Comparison of ENCODE assay signal across 9 cellular contexts in the genomic region with DNA sequence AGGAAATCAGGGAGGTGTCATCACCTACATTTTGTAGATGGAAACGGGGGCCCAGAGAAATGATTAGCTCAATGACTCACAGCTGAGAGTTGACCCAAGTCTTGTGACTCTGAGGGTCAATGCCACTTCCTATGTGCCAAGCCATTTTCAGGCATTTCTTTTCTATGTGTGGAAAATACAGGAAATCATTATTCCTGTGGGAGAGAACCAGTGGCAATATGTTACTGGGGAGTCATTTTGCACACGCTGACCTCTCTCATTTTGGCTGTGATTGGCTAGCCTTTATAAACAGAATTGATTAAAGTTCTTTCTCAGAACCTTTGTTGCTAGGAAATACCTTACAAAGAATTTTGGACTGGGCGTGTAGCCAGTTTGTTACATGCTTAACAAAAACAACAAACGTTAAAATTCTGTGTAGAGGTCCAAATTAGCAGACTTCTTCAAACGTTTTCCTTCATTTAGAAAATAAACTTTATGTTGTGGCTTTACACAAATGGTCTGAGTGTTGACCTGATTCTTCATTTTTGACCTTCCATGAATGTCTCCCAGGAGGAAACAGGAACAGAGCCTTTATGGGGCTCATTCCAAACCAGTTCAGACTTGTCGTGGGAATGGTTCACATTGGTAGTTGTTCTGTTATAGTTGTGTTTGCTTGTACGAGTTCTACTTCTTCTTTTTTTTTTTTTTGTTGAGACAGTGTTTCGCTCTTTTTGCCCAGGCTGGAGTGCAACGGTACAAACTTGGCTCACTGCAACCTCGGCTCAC. TPM values are rescaled to one million over a fixed set of nuclear protein-coding genes. Genes with fewer than 3 reads are reported as not detected.
DNase-seq lines count a peak whose midpoint lies in the region; ATAC-seq and TF ChIP-seq lines count a peak whose summit lies in the region.
"Had no signal": no experiment of that assay in that cellular context is flagged by ENCODE, and none has a peak within 500 bp of the region (broad histone marks: within the 10 kb centered on the region; RNA-seq: fewer than 3 reads in every experiment).

No MANE protein-coding gene starts in this region.

- H3K27me3 Mint-ChIP-seq in activated CD4-positive, alpha-beta T cell treated with anti-CD3 and anti-CD28 coated beads, Interleukin-2, amount 10 ng/mL, durations not matched to agents 7 days and 5 days: no peaks in the 10 kb centered on the region

- CTCF ChIA-PET in activated CD4-positive, alpha-beta T cell treated with anti-CD3 and anti-CD28 coated beads, Interleukin-2, amount 10 ng/mL, durations not matched to agents 7 days and 5 days (lab: Charles Lee): no interaction called here

- H4K8ac ChIP-seq in mesenchymal stem cell (ENCODE audit: low read length): no peak overlapping the region

- POLR2A ChIA-PET in activated CD4-positive, alpha-beta T cell treated with anti-CD3 and anti-CD28 coated beads, Interleukin-2, amount 10 ng/mL, durations not matched to agents 7 days and 5 days (lab: Charles Lee): interaction anchor here (0.6 kb wide), 1 partner anchor 51 kb away, joined by 3 read pairs; no protein-coding TSS in a partner anchor

- peak; percentile 60 to 65 for ATAC-seq in left cardiac atrium
- ATAC-seq in aorta (ENCODE audit: low FRiP score): peak; percentile 57
- no peak for ATAC-seq in HG02588 (IDR thresholded peaks at IDR 0.05; ENCODE audit: unreplicated experiment)

- peaks cover 7% of the 10 kb centered on the region for H3K36me3 Mint-ChIP-seq in activated CD4-positive, alpha-beta T cell treated with anti-CD3 and anti-CD28 coated beads, Interleukin-2, amount 10 ng/mL, durations not matched to agents 7 days and 5 days (ENCODE audit: low read depth)

- H3K27ac Mint-ChIP-seq in activated CD4-positive, alpha-beta T cell treated with anti-CD3 and anti-CD28 coated beads, Interleukin-2, amount 10 ng/mL, durations not matched to agents 7 days and 5 days: no peak overlapping the region

- no peak overlapping the region for H2BK15ac ChIP-seq in mesenchymal stem cell (ENCODE audit: low read depth, poor library complexity, severe bottlenecking)

- no peak overlapping the region for H2BK120ac ChIP-seq in mesenchymal stem cell (ENCODE audit: low read depth, low read length)

- H2BK12ac ChIP-seq in mesenchymal stem cell (ENCODE audit: low read length in 2 of 2): no peak overlapping the region

- no peak for DNase-seq in left cardiac atrium
- DNase-seq in cardiac septum (ENCODE audit: low spot score): no peak
- DNase-seq in dorsolateral prefrontal cortex: no peak
- DNase-seq in mesenchymal stem cell: peak; percentile 81
- DNase-seq in aorta: no peak
- no peak for DNase-seq in activated CD4-positive, alpha-beta T cell treated with anti-CD3 and anti-CD28 coated beads, Interleukin-2, amount 10 ng/mL, durations not matched to agents 7 days and 5 days
- DNase-seq in activated naive CD4-positive, alpha-beta T cell treated with Interleukin-2 at 50 U/mL for 16 hours: no peak
- DNase-seq: NCI-H2171 treated with DMSO at 0.1 percent for 48 hours had no signal

- H3K27me3 ChIP-seq in dorsolateral prefrontal cortex (no peaks in the 10 kb centered on the region), mesenchymal stem cell (ENCODE audit: control insufficient read depth in 1 of 2, insufficient read depth in 1 of 2, low read length in 2 of 2) (no peaks in the 10 kb centered on the region), aorta (ENCODE audit: control insufficient read depth in 1 of 2, insufficient read depth in 2 of 2, low read length in 1 of 2) (no peaks in the 10 kb centered on the region)

- H3K4me1 ChIP-seq in mesenchymal stem cell (ENCODE audit: control insufficient read depth, insufficient read depth, low read depth, low read length) (peaks cover 6% of the 10 kb centered on the region), aorta (ENCODE audit: control insufficient read depth in 1 of 2, insufficient read depth in 2 of 2, low read length in 2 of 2) (peaks cover 3% of the 10 kb centered on the region in 2 donors)

- no peak overlapping the region for H3K4me3 Mint-ChIP-seq in activated CD4-positive, alpha-beta T cell treated with anti-CD3 and anti-CD28 coated beads, Interleukin-2, amount 10 ng/mL, durations not matched to agents 7 days and 5 days

- peak overlapping the region; percentile 77 for H2AK5ac ChIP-seq in mesenchymal stem cell (ENCODE audit: low read length, severe bottlenecking)

- H3K79me1 ChIP-seq in mesenchymal stem cell (replicated peaks; ENCODE audit: low read length, poor library complexity, severe bottlenecking): peaks cover 3% of the 10 kb centered on the region

- no peak overlapping the region for H3K14ac ChIP-seq in mesenchymal stem cell (ENCODE audit: low read length in 2 of 2)

- H3K4me1 Mint-ChIP-seq in activated CD4-positive, alpha-beta T cell treated with anti-CD3 and anti-CD28 coated beads, Interleukin-2, amount 10 ng/mL, durations not matched to agents 7 days and 5 days: peaks cover 6% of the 10 kb centered on the region

- H4K91ac ChIP-seq in mesenchymal stem cell (ENCODE audit: low read length): no peak overlapping the region

- H3K4ac ChIP-seq in mesenchymal stem cell (ENCODE audit: low read depth in 1 of 2, low read length in 2 of 2): peak overlapping the region in 1 of 2 experiments; percentile 28

- no peaks in the 10 kb centered on the region for H3K9me3 ChIP-seq in mesenchymal stem cell (ENCODE audit: control insufficient read depth, low read length)
- no peaks in the 10 kb centered on the region for H3K9me3 ChIP-seq in aorta (ENCODE audit: control insufficient read depth, low read length)

- no peak overlapping the region for H2BK5ac ChIP-seq in mesenchymal stem cell (ENCODE audit: low read depth, low read length, poor library complexity, severe bottlenecking)

- peaks cover 3 to 8% of the 10 kb centered on the region in 2 experiments for H3K36me3 ChIP-seq in mesenchymal stem cell (ENCODE audit: control insufficient read depth in 1 of 2, insufficient read depth in 2 of 2, low read depth in 1 of 2, low read length in 2 of 2)
- no peaks in the 10 kb centered on the region for H3K36me3 ChIP-seq in aorta (ENCODE audit: control insufficient read depth in 1 of 2, insufficient read depth in 2 of 2, low read length in 1 of 2)

- no peak overlapping the region for H2AFZ ChIP-seq in mesenchymal stem cell (ENCODE audit: low read depth, low read length)

- no peak for TF ChIP-seq CTCF in dorsolateral prefrontal cortex (IDR thresholded peaks at IDR 0.05 in 54 of 56, conservative IDR thresholded peaks at IDR 0.05 in 2 of 56; ENCODE audit: low read depth in 1 of 56, partially characterized antibody in 56 of 56)

- no peak overlapping the region for H3K23ac ChIP-seq in mesenchymal stem cell (ENCODE audit: low read length in 2 of 2)

- H3K9ac ChIP-seq in mesenchymal stem cell (ENCODE audit: low read length): peak overlapping the region; percentile 40

- no peaks in the 10 kb centered on the region for H3K9me3 Mint-ChIP-seq in activated CD4-positive, alpha-beta T cell treated with anti-CD3 and anti-CD28 coated beads, Interleukin-2, amount 10 ng/mL, durations not matched to agents 7 days and 5 days

- intact Hi-C loops in left cardiac atrium (cut with DNase I): no loop called here
- intact Hi-C loops in cardiac septum (cut with DNase I): no loop called here
- intact Hi-C loops in dorsolateral prefrontal cortex (cut with DNase I): no loop called here
- intact Hi-C loops in aorta (cut with DNase I): no loop called here

- 59% methylated on average over 7 of the region's 10 CpGs for WGBS in mesenchymal stem cell
- WGBS in aorta, 2 donors: 21 to 26% methylated on average over 10 of the region's 10 CpGs

- H3K18ac ChIP-seq in mesenchymal stem cell (ENCODE audit: low read depth in 1 of 2, low read length in 2 of 2): peak overlapping the region in 1 of 2 experiments; percentile 29

- H3K4me3 ChIP-seq in dorsolateral prefrontal cortex: peak overlapping the region in 2 of 59 donors; percentile 10 to 16
- peak overlapping the region in 1 of 2 experiments; percentile 30 for H3K4me3 ChIP-seq in mesenchymal stem cell (ENCODE audit: insufficient read depth in 1 of 2, low read depth in 1 of 2, low read length in 2 of 2)
- H3K4me3 ChIP-seq in aorta (ENCODE audit: low read length in 2 of 2): no peak overlapping the region

- peak overlapping the region in 31 of 59 donors; percentile 1 to 70 (median 37) for H3K27ac ChIP-seq in dorsolateral prefrontal cortex
- H3K27ac ChIP-seq in mesenchymal stem cell (ENCODE audit: low read length, poor library complexity, severe bottlenecking): peak overlapping the region; percentile 90
- no peak overlapping the region for H3K27ac ChIP-seq in aorta (ENCODE audit: low read depth in 1 of 2, low read length in 2 of 2)

- peak overlapping the region; percentile 19 for H3K4me2 ChIP-seq in mesenchymal stem cell (ENCODE audit: low read length, poor library complexity, severe bottlenecking)

RNA-seq across cellular contexts. Expression of a gene that starts 11.4 kb away (rescaled TPM):
- total RNA-seq in left cardiac atrium (10 to 100 TPM; 47.1 to 51.1 TPM), cardiac septum (51.2 TPM), dorsolateral prefrontal cortex (100 to 1,000 TPM in 2 of 120 experiments, 10 to 100 TPM in 118; 48.8 to 105 (median 68.6) TPM), aorta (10 to 100 TPM; 25.5 to 37.4 TPM)
- 16.8 TPM for polyA plus RNA-seq in mesenchymal stem cell (2013, experiment 1 of 2)
- 15.4 TPM for polyA plus RNA-seq in mesenchymal stem cell (2013, experiment 2 of 2)
- 10 to 100 TPM; 17.7 to 19.7 TPM for polyA plus RNA-seq in aorta
- 1 to 10 TPM; 8.6 to 8.9 TPM for total RNA-seq in activated CD4-positive, alpha-beta T cell treated with anti-CD3 and anti-CD28 coated beads, Interleukin-2, amount 10 ng/mL, durations not matched to agents 7 days and 5 days

Comparison
In these comparisons a context has a peak if more than half of its experiments do, and no peak if none do; other contexts are left out.
1. H3K27ac ChIP-seq: peak in dorsolateral prefrontal cortex (31 of 59) and mesenchymal stem cell (single experiment); none in aorta (0 of 2).